Comparison of ENCODE assay signal across 16 cellular contexts in the genomic region with DNA sequence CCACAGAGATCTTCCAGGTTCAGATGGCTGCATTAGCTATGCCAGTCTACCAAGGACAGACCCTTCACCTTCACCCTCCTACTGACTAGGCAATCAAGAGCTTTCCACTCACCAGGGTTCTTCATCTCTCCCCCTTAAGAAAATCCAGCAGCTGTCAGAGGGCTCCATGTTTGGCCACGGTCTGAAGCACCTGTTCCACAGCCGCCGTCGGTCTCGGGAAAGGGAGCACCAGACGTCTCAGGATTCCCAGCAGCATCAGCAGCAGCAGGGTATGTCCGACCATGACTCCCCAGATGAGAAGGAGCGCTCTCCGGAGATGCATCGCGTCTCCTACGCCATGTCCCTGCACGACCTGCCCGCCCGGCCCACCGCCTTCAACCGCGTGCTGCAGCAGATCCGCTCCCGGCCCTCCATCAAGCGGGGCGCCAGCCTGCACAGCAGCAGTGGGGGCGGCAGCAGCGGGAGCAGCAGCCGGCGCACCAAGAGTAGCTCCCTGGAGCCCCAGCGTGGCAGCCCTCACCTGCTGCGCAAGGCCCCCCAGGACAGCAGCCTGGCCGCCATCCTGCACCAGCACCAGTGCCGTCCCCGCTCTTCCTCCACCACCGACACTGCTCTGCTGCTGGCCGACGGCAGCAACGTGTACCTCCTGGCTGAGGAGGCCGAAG.
"Had no signal": no experiment of that assay in that cellular context is flagged by ENCODE, and none has a peak within 500 bp of the region (broad histone marks: within the 10 kb centered on the region; RNA-seq: fewer than 3 reads in every experiment).

No MANE protein-coding gene starts in this region.

- H3K4me1 ChIP-seq: transverse colon, vagina had no signal

- H3K4me3 ChIP-seq: ascending aorta, skin epidermis, transverse colon, vagina had no signal

- H3K36me3 Mint-ChIP-seq: natural killer cell had no signal

- DNase-seq: activated CD4-positive, alpha-beta T cell treated with anti-CD3 and anti-CD28 coated beads, Interleukin-2, amount 50 U/mL, for 1 hour; activated naive CD4-positive, alpha-beta T cell treated with anti-CD3 and anti-CD28 coated beads, Interleukin-2, amount 50 U/mL, for 16 hours; cerebellar nuclear complex; effector memory CD8-positive, alpha-beta T cell; mesendoderm; natural killer cell; nucleus accumbens; retina; stimulated activated naive CD8-positive, alpha-beta T cell treated with anti-CD3 and anti-CD28 coated beads, Interleukin-15, Interleukin-2, amounts not matched to agents 100 U/mL and 50 U/mL, for 24 hours; T1000; transverse colon had no signal

- H3K36me3 ChIP-seq: transverse colon, vagina had no signal

- H3K9me3 ChIP-seq: ascending aorta, transverse colon, vagina had no signal

- H3K27me3 Mint-ChIP-seq: dendritic cell treated with granulocyte-macrophage colony-stimulating factor and Interleukin-4, amounts not matched to agents 40 ng/mL and 50 ng/mL, for 4 days; effector memory CD8-positive, alpha-beta T cell had no signal

- H3K9me3 Mint-ChIP-seq: activated T-helper 2 cell treated with anti-CD3 and anti-CD28 coated beads, Interferon-gamma antibody, Interleukin-2, Interleukin-4, amounts not matched to agents 10 μg/mL and 5 μg/mL and 100 μg/mL, durations not matched to agents 14 hours and 24 hours and 36 hours; dendritic cell treated with granulocyte-macrophage colony-stimulating factor and Interleukin-4, amounts not matched to agents 40 ng/mL and 50 ng/mL, for 4 days; effector memory CD8-positive, alpha-beta T cell; natural killer cell had no signal

- ATAC-seq: effector memory CD8-positive, alpha-beta T cell; natural killer cell; stimulated activated naive CD8-positive, alpha-beta T cell treated with anti-CD3 and anti-CD28 coated beads, Interleukin-15, Interleukin-2, amounts not matched to agents 100 U/mL and 50 U/mL, for 24 hours had no signal

- H3K4me1 Mint-ChIP-seq: natural killer cell had no signal

- H3K27me3 ChIP-seq: ascending aorta, transverse colon, vagina had no signal

- H3K4me3 Mint-ChIP-seq: dendritic cell treated with granulocyte-macrophage colony-stimulating factor and Interleukin-4, amounts not matched to agents 40 ng/mL and 50 ng/mL, for 4 days; effector memory CD8-positive, alpha-beta T cell; natural killer cell had no signal

- H3K27ac Mint-ChIP-seq: activated T-helper 2 cell treated with anti-CD3 and anti-CD28 coated beads, Interferon-gamma antibody, Interleukin-2, Interleukin-4, amounts not matched to agents 10 μg/mL and 5 μg/mL and 100 μg/mL, durations not matched to agents 14 hours and 24 hours and 36 hours; effector memory CD8-positive, alpha-beta T cell; natural killer cell had no signal

- H3K27ac ChIP-seq: ascending aorta, skin epidermis, transverse colon, vagina had no signal
